Comparison of ENCODE assay signal across 20 cellular contexts in the genomic region with DNA sequence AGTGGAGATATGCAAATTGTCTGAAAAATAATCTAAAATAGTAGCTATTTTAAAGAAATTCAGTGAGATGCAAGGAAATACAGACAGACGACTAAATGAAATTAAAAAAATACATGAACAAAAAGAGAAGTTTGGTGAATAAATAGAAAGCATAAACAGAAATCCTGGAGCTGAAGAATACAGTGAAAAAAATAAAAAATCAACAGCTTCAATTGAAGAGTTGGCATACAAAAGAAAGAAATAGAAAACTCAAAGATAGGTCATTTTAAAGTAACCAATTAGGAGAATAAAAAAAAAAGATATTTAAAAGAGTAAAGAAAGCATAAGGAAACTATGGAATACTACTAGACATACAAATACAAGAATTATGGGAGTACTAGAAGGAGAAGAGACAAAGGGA.
DNase-seq lines count a peak whose midpoint lies in the region; FAIRE-seq and TF ChIP-seq lines count a peak whose summit lies in the region.
"Had no signal": no experiment of that assay in that cellular context is flagged by ENCODE, and none has a peak within 500 bp of the region (broad histone marks: within the 10 kb centered on the region; RNA-seq: fewer than 3 reads in every experiment).

No MANE protein-coding gene starts in this region.

- peaks cover 31% of the 10 kb centered on the region for H3K9me3 ChIP-seq in Karpas-422 (ENCODE audit: low read length)
- peaks cover 0 to 5% of the 10 kb centered on the region in 2 donors for H3K9me3 ChIP-seq in ascending aorta
- H3K9me3 ChIP-seq: A549 had no signal

- no peaks in the 10 kb centered on the region for H4K20me1 ChIP-seq in Karpas-422 (ENCODE audit: insufficient read depth, low read depth, low read length)
- H4K20me1 ChIP-seq: BLaER1 treated with 17β-estradiol and CSF1 and Interleukin-3, amounts not matched to agents 10 nM and 100 nM had no signal

- H3K79me2 ChIP-seq in Karpas-422 (ENCODE audit: low read length): no peaks in the 10 kb centered on the region

- no peak overlapping the region for H3K27ac ChIP-seq in Karpas-422 (ENCODE audit: low read length)
- H3K27ac ChIP-seq in ascending aorta: no peak overlapping the region
- H3K27ac ChIP-seq: 22Rv1; A549; BLaER1 treated with 17β-estradiol and CSF1 and Interleukin-3, amounts not matched to agents 10 nM and 100 nM; C4-2B had no signal

- TF ChIP-seq CTCF in ascending aorta (IDR thresholded peaks at IDR 0.05): no peak

- no peak overlapping the region for H3K4me3 ChIP-seq in Karpas-422 (ENCODE audit: low read length)
- no peak overlapping the region for H3K4me3 ChIP-seq in ascending aorta
- H3K4me3 ChIP-seq: A549; BLaER1 treated with 17β-estradiol and CSF1 and Interleukin-3, amounts not matched to agents 10 nM and 100 nM; GM12878 had no signal

- DNase-seq in Karpas-422 (peak; percentile 72), frontal cortex (ENCODE audit: low spot score in 2 of 2) (no peak), ascending aorta (ENCODE audit: low spot score in 2 of 2) (no peak), mucosa of gallbladder (ENCODE audit: low spot score) (no peak)
- DNase-seq: AML-193; Caco-2; Calu3; CD4-positive, alpha-beta T cell; CD8-positive, alpha-beta T cell; DMS79 treated with DMSO at 0.1 percent for 48 hours; GDM1 had no signal

- no peak overlapping the region for H3K9ac ChIP-seq in Karpas-422 (ENCODE audit: low read length)
- H3K9ac ChIP-seq: BLaER1 treated with 17β-estradiol and CSF1 and Interleukin-3, amounts not matched to agents 10 nM and 100 nM had no signal

- no peak overlapping the region for H3K4me2 ChIP-seq in Karpas-422 (ENCODE audit: low read depth, low read length, poor library complexity, severe bottlenecking)
- H3K4me2 ChIP-seq: A549; BLaER1 treated with 17β-estradiol and CSF1 and Interleukin-3, amounts not matched to agents 10 nM and 100 nM had no signal

- H3K27me3 ChIP-seq in Karpas-422 (ENCODE audit: low read length): no peaks in the 10 kb centered on the region
- H3K27me3 ChIP-seq in ascending aorta: no peaks in the 10 kb centered on the region
- H3K27me3 ChIP-seq: BLaER1 treated with 17β-estradiol and CSF1 and Interleukin-3, amounts not matched to agents 10 nM and 100 nM had no signal

- H3K9me2 ChIP-seq in Karpas-422 (replicated peaks; ENCODE audit: insufficient read depth, low read length): no peaks in the 10 kb centered on the region

- intact Hi-C loops in ascending aorta (cut with DNase I): no loop called here

- H3K4me1 ChIP-seq in Karpas-422 (ENCODE audit: low read length) (no peaks in the 10 kb centered on the region), ascending aorta (no peaks in the 10 kb centered on the region)
- H3K4me1 ChIP-seq: A549; BLaER1 treated with 17β-estradiol and CSF1 and Interleukin-3, amounts not matched to agents 10 nM and 100 nM; Caco-2 had no signal

- FAIRE-seq in G401.6 (lab: Jason Lieb, UNC) (peak; percentile 67), frontal cortex (lab: Jason Lieb, UNC) (peak; percentile 24)
- FAIRE-seq: A549, D721Med, GM12878, GM12892, GM18507 had no signal

- H3K36me3 ChIP-seq in Karpas-422 (ENCODE audit: insufficient read depth, low read length) (0 out of 2 replicates have a peak, but pooled peaks cover 3% of the 10 kb centered on the region), ascending aorta (no peaks in the 10 kb centered on the region)
- H3K36me3 ChIP-seq: BLaER1 treated with 17β-estradiol and CSF1 and Interleukin-3, amounts not matched to agents 10 nM and 100 nM had no signal

- H2AFZ ChIP-seq in Karpas-422 (ENCODE audit: low read length): no peak overlapping the region
